ENCODE assay signal across 1 cellular context in genomic region chr19:16702123-16702522, GRCh38.
TF ChIP-seq lines count a peak whose summit lies in the region.

No MANE protein-coding gene starts in this region.

TF ChIP-seq in HepG2, 621 proteins besides CTCF, POLR2A, EP300 and RAD21:
- peak; percentile 15; the same call in 1 of the 2 replicates for TF ChIP-seq CEBPB (IDR thresholded peaks at IDR 0.05; ENCODE audit: borderline replicate concordance, low read depth, low read length)
- TF ChIP-seq ZNF562 (CRISPR knock-in tag; IDR thresholded peaks at IDR 0.05; ENCODE audit: borderline replicate concordance) = no peak
- 0 out of 2 replicates have a peak, but pooled peaks have one; percentile 27 for TF ChIP-seq RXRA (CRISPR knock-in tag; IDR thresholded peaks at IDR 0.05)
